In genomic region chr13:21542563-21542962, GRCh38 we compare ENCODE assay signal across 14 cellular contexts.
"Had no signal": no experiment of that assay in that cellular context is flagged by ENCODE, and none has a peak within 500 bp of the region (broad histone marks: within the 10 kb centered on the region; RNA-seq: fewer than 3 reads in every experiment).

No MANE protein-coding gene starts in this region.

- H3K9me3 Mint-ChIP-seq: activated CD4-positive, alpha-beta T cell treated with anti-CD3 and anti-CD28 coated beads, Interleukin-2, amount 10 ng/mL, durations not matched to agents 24 days and 14 days; activated naive CD8-positive, alpha-beta T cell treated with anti-CD3 and anti-CD28 coated beads, Interleukin-2, amount 10 ng/mL, durations not matched to agents 7 days and 5 days; stimulated activated naive B cell treated with anti-CD40 and anti-IgM and Interleukin-4, amounts not matched to agents 10 μg/mL and 1 μg/mL and 100 μg/mL, for 72 hours; WTC11 had no signal

- H3K4me3 ChIP-seq: ascending aorta, gastroesophageal sphincter, left ventricle myocardium inferior, transverse colon had no signal

- H3K27ac Mint-ChIP-seq: activated CD4-positive, alpha-beta T cell treated with anti-CD3 and anti-CD28 coated beads, Interleukin-2, amount 10 ng/mL, durations not matched to agents 24 days and 14 days; activated naive CD8-positive, alpha-beta T cell treated with anti-CD3 and anti-CD28 coated beads, Interleukin-2, amount 10 ng/mL, durations not matched to agents 7 days and 5 days; stimulated activated naive B cell treated with anti-CD40 and anti-IgM and Interleukin-4, amounts not matched to agents 10 μg/mL and 1 μg/mL and 100 μg/mL, for 72 hours; WTC11 had no signal

- FAIRE-seq: kidney had no signal

- H3K4me3 Mint-ChIP-seq: activated CD4-positive, alpha-beta T cell treated with anti-CD3 and anti-CD28 coated beads, Interleukin-2, amount 10 ng/mL, durations not matched to agents 24 days and 14 days; activated naive CD8-positive, alpha-beta T cell treated with anti-CD3 and anti-CD28 coated beads, Interleukin-2, amount 10 ng/mL, durations not matched to agents 7 days and 5 days; stimulated activated naive B cell treated with anti-CD40 and anti-IgM and Interleukin-4, amounts not matched to agents 10 μg/mL and 1 μg/mL and 100 μg/mL, for 72 hours; WTC11 had no signal

- H3K27me3 Mint-ChIP-seq: activated CD4-positive, alpha-beta T cell treated with anti-CD3 and anti-CD28 coated beads, Interleukin-2, amount 10 ng/mL, durations not matched to agents 24 days and 14 days; activated naive CD8-positive, alpha-beta T cell treated with anti-CD3 and anti-CD28 coated beads, Interleukin-2, amount 10 ng/mL, durations not matched to agents 7 days and 5 days; stimulated activated naive B cell treated with anti-CD40 and anti-IgM and Interleukin-4, amounts not matched to agents 10 μg/mL and 1 μg/mL and 100 μg/mL, for 72 hours had no signal

- H3K9me3 ChIP-seq: ascending aorta, gastroesophageal sphincter, left ventricle myocardium inferior, transverse colon had no signal

- H3K27me3 ChIP-seq: ascending aorta, gastroesophageal sphincter, transverse colon had no signal

- ATAC-seq: gastroesophageal sphincter, SK-N-SH treated with all-trans-retinoic acid at 6 μM for 48 hours, WTC11 had no signal

- H3K4me1 Mint-ChIP-seq: activated CD4-positive, alpha-beta T cell treated with anti-CD3 and anti-CD28 coated beads, Interleukin-2, amount 10 ng/mL, durations not matched to agents 24 days and 14 days had no signal

- DNase-seq: activated CD4-positive, alpha-beta T cell treated with anti-CD3 and anti-CD28 coated beads, Interleukin-2, amount 10 ng/mL, durations not matched to agents 24 days and 14 days; activated naive CD8-positive, alpha-beta T cell treated with anti-CD3 and anti-CD28 coated beads, Interleukin-2, amount 10 ng/mL, durations not matched to agents 7 days and 5 days; caudate nucleus; cortex of kidney; kidney; left ventricle myocardium inferior; mesendoderm; posterior cingulate gyrus; stimulated activated naive B cell treated with anti-CD40 and anti-IgM and Interleukin-4, amounts not matched to agents 10 μg/mL and 1 μg/mL and 100 μg/mL, for 72 hours; transverse colon had no signal

- H3K27ac ChIP-seq: ascending aorta, gastroesophageal sphincter, left ventricle myocardium inferior, transverse colon had no signal
